14 cellular contexts compared by ENCODE assay signal in genomic region chr2:46413111-46413510, GRCh38.
DNase-seq lines count a peak whose midpoint lies in the region; ATAC-seq and TF ChIP-seq lines count a peak whose summit lies in the region.
"Had no signal": no experiment of that assay in that cellular context is flagged by ENCODE, and none has a peak within 500 bp of the region (broad histone marks: within the 10 kb centered on the region; RNA-seq: fewer than 3 reads in every experiment).

No MANE protein-coding gene starts in this region.

- intact Hi-C loops in mammary epithelial cell (cut with micrococcal nuclease): no loop called here
- intact Hi-C loops in breast epithelium (cut with DNase I; ENCODE audit: low total_unique reads): no loop called here
- intact Hi-C loops in PC-9 (cut with micrococcal nuclease; ENCODE audit: unreplicated experiment): no loop called here

- H3K36me3 Mint-ChIP-seq in activated T-cell treated with anti-CD3 and anti-CD28 coated beads, Interleukin-2, amount 50 U/mL, for 72 hours (ENCODE audit: insufficient read depth in 2 of 2): peaks cover 7 to 22% of the 10 kb centered on the region in 2 donors
- H3K36me3 Mint-ChIP-seq: CD8-positive, alpha-beta T cell had no signal

- peaks cover 40% of the 10 kb centered on the region for H3K4me1 ChIP-seq in mammary epithelial cell (ENCODE audit: insufficient read depth, low read length)
- peaks cover 0 to 4% of the 10 kb centered on the region in 2 donors for H3K4me1 ChIP-seq in breast epithelium
- H3K4me1 ChIP-seq in PC-9 (replicated peaks; ENCODE audit: insufficient read depth): peaks cover 93% of the 10 kb centered on the region
- H3K4me1 ChIP-seq: BLaER1 treated with 17β-estradiol and CSF1 and Interleukin-3, amounts not matched to agents 10 nM and 100 nM; HAP-1 had no signal

- no peaks in the 10 kb centered on the region for H3K4me1 Mint-ChIP-seq in activated T-cell treated with anti-CD3 and anti-CD28 coated beads, Interleukin-2, amount 50 U/mL, for 72 hours (ENCODE audit: low read depth)
- H3K4me1 Mint-ChIP-seq: B cell had no signal

- in situ Hi-C loops in mammary epithelial cell (cut with MboI; ENCODE audit: low sequenced_read_pairs in 2 of 2): no loop called here

- no peak overlapping the region for H3K9ac ChIP-seq in mammary epithelial cell (ENCODE audit: insufficient read depth, low read length)
- H3K9ac ChIP-seq: BLaER1 treated with 17β-estradiol and CSF1 and Interleukin-3, amounts not matched to agents 10 nM and 100 nM; GM23248 had no signal

- H3K9me3 ChIP-seq in mammary epithelial cell (replicated peaks; ENCODE audit: insufficient read depth, low read length) (peaks cover 7% of the 10 kb centered on the region), breast epithelium (peaks cover 0 to 9% of the 10 kb centered on the region in 2 donors), PC-9 (ENCODE audit: insufficient read depth, low read depth) (peaks cover 27% of the 10 kb centered on the region)
- H3K9me3 ChIP-seq: HAP-1 had no signal

- H3K9me3 Mint-ChIP-seq in activated T-cell treated with anti-CD3 and anti-CD28 coated beads, Interleukin-2, amount 50 U/mL, for 72 hours: peaks cover 10% of the 10 kb centered on the region in 2 donors

- CTCF ChIA-PET in mammary epithelial cell (lab: Charles Lee; ENCODE audit: low non-redundant PET) (no interaction called here), PC-9 (lab: Charles Lee) (no interaction called here)

- H4K20me1 ChIP-seq in mammary epithelial cell (ENCODE audit: insufficient read depth, low read length) (no peaks in the 10 kb centered on the region), PC-9 (ENCODE audit: insufficient read depth) (no peaks in the 10 kb centered on the region)
- H4K20me1 ChIP-seq: BLaER1 treated with 17β-estradiol and CSF1 and Interleukin-3, amounts not matched to agents 10 nM and 100 nM had no signal

- WGBS in mammary epithelial cell (ENCODE audit: low coverage, missing lambda C conversion rate): 23% methylated on average over 2 of the region's 2 CpGs

- H3K9me2 ChIP-seq in PC-9 (ENCODE audit: insufficient read depth): no peaks in the 10 kb centered on the region

- H3K27ac ChIP-seq in mammary epithelial cell (ENCODE audit: insufficient read depth, low read depth, low read length) (no peak overlapping the region), breast epithelium (no peak overlapping the region), PC-9 (peak overlapping the region; percentile 18; the same call in 1 of the 2 replicates)
- H3K27ac ChIP-seq: BLaER1 treated with 17β-estradiol and CSF1 and Interleukin-3, amounts not matched to agents 10 nM and 100 nM; GM23248 had no signal

- TF ChIP-seq POLR2A in breast epithelium (IDR thresholded peaks at IDR 0.05): no peak

- no peak for TF ChIP-seq CTCF in mammary epithelial cell (conservative IDR thresholded peaks at IDR 0.05 in 1 of 2, IDR thresholded peaks at IDR 0.05 in 1 of 2; ENCODE audit: extremely low read depth in 1 of 2, insufficient read depth in 1 of 2, low read depth in 1 of 2, low read length in 2 of 2)
- no peak for TF ChIP-seq CTCF in breast epithelium (IDR thresholded peaks at IDR 0.05)
- TF ChIP-seq CTCF in PC-9 (conservative IDR thresholded peaks at IDR 0.05): no peak
- no peak for TF ChIP-seq CTCF in epithelial cell of esophagus (IDR thresholded peaks at IDR 0.05; ENCODE audit: insufficient read depth, low read depth, low read length, missing control alignments)

- dilution Hi-C loops in mammary epithelial cell (cut with HindIII; ENCODE audit: low sequenced_read_pairs): no loop called here

- H3K27ac Mint-ChIP-seq in activated T-cell treated with anti-CD3 and anti-CD28 coated beads, Interleukin-2, amount 50 U/mL, for 72 hours: no peak overlapping the region
- H3K27ac Mint-ChIP-seq: B cell; CD8-positive, alpha-beta T cell had no signal

- H3F3A ChIP-seq in PC-9 (ENCODE audit: insufficient read depth, low read depth): peaks cover 73% of the 10 kb centered on the region

- H3K79me2 ChIP-seq in mammary epithelial cell (ENCODE audit: insufficient read depth, low read length): no peaks in the 10 kb centered on the region
- peaks cover 42% of the 10 kb centered on the region for H3K79me2 ChIP-seq in PC-9 (ENCODE audit: low read depth)

- H3K36me3 ChIP-seq in mammary epithelial cell (ENCODE audit: insufficient read depth, low read length): no peaks in the 10 kb centered on the region
- no peaks in the 10 kb centered on the region for H3K36me3 ChIP-seq in breast epithelium
- H3K36me3 ChIP-seq in PC-9 (ENCODE audit: low read depth): no peaks in the 10 kb centered on the region
- H3K36me3 ChIP-seq: HAP-1 had no signal

- POLR2A ChIA-PET in PC-9 (lab: Charles Lee; ENCODE audit: unreplicated experiment): interaction anchor here (0.5 to 0.7 kb wide), 4 partner anchors 25 to 542 kb away, joined by 3 to 11 read pairs (median 4); no protein-coding TSS in a partner anchor

- DNase-seq in mammary epithelial cell: no peak
- no peak for DNase-seq in breast epithelium (ENCODE audit: low spot score in 2 of 2)
- DNase-seq in PC-9: no peak
- peak; percentile 22 for DNase-seq in epithelial cell of esophagus (ENCODE audit: low read depth)
- no peak for DNase-seq in activated T-cell treated with anti-CD3 and anti-CD28 coated beads, Interleukin-2, amount 50 U/mL, for 72 hours
- DNase-seq: 8988T; Calu3; CD8-positive, alpha-beta T cell; GM23248 had no signal

- no peak overlapping the region for H3K4me3 Mint-ChIP-seq in activated T-cell treated with anti-CD3 and anti-CD28 coated beads, Interleukin-2, amount 50 U/mL, for 72 hours
- H3K4me3 Mint-ChIP-seq: B cell; CD8-positive, alpha-beta T cell had no signal

- ATAC-seq in HG03342 (IDR thresholded peaks at IDR 0.05; ENCODE audit: unreplicated experiment) (no peak), GM18502 (IDR thresholded peaks at IDR 0.05; ENCODE audit: poor library complexity, unreplicated experiment) (no peak)
- ATAC-seq in activated T-cell treated with anti-CD3 and anti-CD28 coated beads, Interleukin-2, amount 50 U/mL, for 72 hours (replicated peaks in 1 of 2): no peak
- ATAC-seq: CD8-positive, alpha-beta T cell had no signal

- BruUV-seq in mammary epithelial cell (replicated peaks; lab: Mats Ljungman, UMichigan) (no TSS peak), PC-9 (replicated peaks; lab: Mats Ljungman, UMichigan) (no TSS peak)

- H2AFZ ChIP-seq in mammary epithelial cell (ENCODE audit: low read depth, low read length) (peak overlapping the region; percentile 60), PC-9 (no peak overlapping the region)
- H2AFZ ChIP-seq: GM23248 had no signal

- no peaks in the 10 kb centered on the region for H3K27me3 ChIP-seq in mammary epithelial cell (ENCODE audit: insufficient read depth, low read length)
- no peaks in the 10 kb centered on the region for H3K27me3 ChIP-seq in breast epithelium
- H3K27me3 ChIP-seq in PC-9 (ENCODE audit: insufficient read depth, low read depth): no peaks in the 10 kb centered on the region
- H3K27me3 ChIP-seq: BLaER1 treated with 17β-estradiol and CSF1 and Interleukin-3, amounts not matched to agents 10 nM and 100 nM had no signal

- no peaks in the 10 kb centered on the region for H3K27me3 Mint-ChIP-seq in activated T-cell treated with anti-CD3 and anti-CD28 coated beads, Interleukin-2, amount 50 U/mL, for 72 hours (ENCODE audit: low read depth)
- H3K27me3 Mint-ChIP-seq: B cell had no signal

- H3K4me3 ChIP-seq in mammary epithelial cell (replicated peaks in 1 of 3; ENCODE audit: insufficient read depth in 1 of 3, low read depth in 2 of 3, low read length in 3 of 3) (no peak overlapping the region), breast epithelium (no peak overlapping the region), PC-9 (no peak overlapping the region), epithelial cell of esophagus (ENCODE audit: low read length) (no peak overlapping the region)
- H3K4me3 ChIP-seq: BLaER1 treated with 17β-estradiol and CSF1 and Interleukin-3, amounts not matched to agents 10 nM and 100 nM; GM23248; HAP-1 had no signal

- no peak overlapping the region for H3K4me2 ChIP-seq in mammary epithelial cell (ENCODE audit: insufficient read depth, low read depth, low read length)
- peak overlapping the region; percentile 54 for H3K4me2 ChIP-seq in PC-9
- H3K4me2 ChIP-seq: BLaER1 treated with 17β-estradiol and CSF1 and Interleukin-3, amounts not matched to agents 10 nM and 100 nM had no signal
